Comparison of ENCODE assay signal across 13 cellular contexts in the genomic region with DNA sequence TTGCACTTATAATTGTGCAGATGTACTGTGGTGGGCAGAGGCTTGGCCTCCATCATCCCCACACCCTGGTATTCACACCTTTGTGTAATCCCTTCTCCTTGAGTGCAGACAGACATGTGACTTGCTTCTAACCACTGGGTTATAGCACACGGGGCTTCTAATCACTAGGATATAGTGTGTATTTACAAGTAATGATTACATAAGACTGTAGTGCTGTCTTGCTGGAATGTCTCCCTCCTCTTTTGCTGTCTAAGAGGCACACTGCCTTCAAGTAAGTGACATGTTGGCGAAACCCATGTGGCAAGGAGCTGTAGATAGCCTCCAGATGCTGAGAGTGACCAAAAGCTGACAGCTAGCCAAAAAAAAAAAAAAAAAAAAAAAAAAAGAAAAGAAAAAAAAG.
"Had no signal": no experiment of that assay in that cellular context is flagged by ENCODE, and none has a peak within 500 bp of the region (broad histone marks: within the 10 kb centered on the region; RNA-seq: fewer than 3 reads in every experiment).

No MANE protein-coding gene starts in this region.

- H3K9me3 Mint-ChIP-seq: activated CD4-positive, alpha-beta T cell treated with anti-CD3 and anti-CD28 coated beads, Interleukin-2, amount 10 ng/mL, durations not matched to agents 7 days and 5 days; activated naive CD4-positive, alpha-beta T cell treated with anti-CD3 and anti-CD28 coated beads, Interleukin-2, amount 50 U/mL, for 72 hours; neural progenitor cell; stimulated activated naive CD8-positive, alpha-beta T cell treated with anti-CD3 and anti-CD28 coated beads, Interleukin-15, amount 100 ng/mL, for 72 hours; T-helper 1 cell treated with Interleukin-12 subunit alpha and Interleukin-12 subunit beta and Interleukin-4 antibody, amounts not matched to agents 30 μg/mL and 1 μg/mL, for 36 hours had no signal

- ATAC-seq: SK-N-SH treated with all-trans-retinoic acid at 6 μM for 48 hours; stimulated activated naive CD8-positive, alpha-beta T cell treated with anti-CD3 and anti-CD28 coated beads, Interleukin-15, amount 100 ng/mL, for 72 hours had no signal

- H3K4me3 Mint-ChIP-seq: activated CD4-positive, alpha-beta T cell treated with anti-CD3 and anti-CD28 coated beads, Interleukin-2, amount 10 ng/mL, durations not matched to agents 7 days and 5 days; neural progenitor cell; stimulated activated naive CD8-positive, alpha-beta T cell treated with anti-CD3 and anti-CD28 coated beads, Interleukin-15, amount 100 ng/mL, for 72 hours; T-helper 1 cell treated with Interleukin-12 subunit alpha and Interleukin-12 subunit beta and Interleukin-4 antibody, amounts not matched to agents 30 μg/mL and 1 μg/mL, for 36 hours; WTC11 had no signal

- H3K27ac ChIP-seq: neural progenitor cell, thoracic aorta had no signal

- H3K4me3 ChIP-seq: neural progenitor cell, thoracic aorta had no signal

- H3K36me3 Mint-ChIP-seq: activated naive CD4-positive, alpha-beta T cell treated with anti-CD3 and anti-CD28 coated beads, Interleukin-2, amount 50 U/mL, for 72 hours; neural progenitor cell had no signal

- H3K9me3 ChIP-seq: thoracic aorta had no signal

- DNase-seq: activated CD4-positive, alpha-beta T cell treated with anti-CD3 and anti-CD28 coated beads, Interleukin-2, amount 10 ng/mL, durations not matched to agents 7 days and 5 days; activated T-cell treated with anti-CD3 and anti-CD28 coated beads for 4 hours; head of caudate nucleus; midbrain; retina; stimulated activated CD4-positive, alpha-beta T cell treated with anti-CD3 and anti-CD28 coated beads, Interleukin-4, amount 100 ng/mL, for 4 hours; stimulated activated naive CD8-positive, alpha-beta T cell treated with anti-CD3 and anti-CD28 coated beads, Interleukin-15, amount 100 ng/mL, for 72 hours had no signal

- H3K36me3 ChIP-seq: thoracic aorta had no signal

- H3K27ac Mint-ChIP-seq: activated CD4-positive, alpha-beta T cell treated with anti-CD3 and anti-CD28 coated beads, Interleukin-2, amount 10 ng/mL, durations not matched to agents 7 days and 5 days; neural progenitor cell; stimulated activated naive CD8-positive, alpha-beta T cell treated with anti-CD3 and anti-CD28 coated beads, Interleukin-15, amount 100 ng/mL, for 72 hours; T-helper 1 cell treated with Interleukin-12 subunit alpha and Interleukin-12 subunit beta and Interleukin-4 antibody, amounts not matched to agents 30 μg/mL and 1 μg/mL, for 36 hours had no signal

- H3K4me2 ChIP-seq: neural progenitor cell had no signal

- H2AFZ ChIP-seq: neural progenitor cell had no signal

- H3K9ac ChIP-seq: neural progenitor cell had no signal

- H3K27me3 ChIP-seq: neural progenitor cell had no signal
